Comparison of ENCODE assay signal across 17 cellular contexts in the genomic region with DNA sequence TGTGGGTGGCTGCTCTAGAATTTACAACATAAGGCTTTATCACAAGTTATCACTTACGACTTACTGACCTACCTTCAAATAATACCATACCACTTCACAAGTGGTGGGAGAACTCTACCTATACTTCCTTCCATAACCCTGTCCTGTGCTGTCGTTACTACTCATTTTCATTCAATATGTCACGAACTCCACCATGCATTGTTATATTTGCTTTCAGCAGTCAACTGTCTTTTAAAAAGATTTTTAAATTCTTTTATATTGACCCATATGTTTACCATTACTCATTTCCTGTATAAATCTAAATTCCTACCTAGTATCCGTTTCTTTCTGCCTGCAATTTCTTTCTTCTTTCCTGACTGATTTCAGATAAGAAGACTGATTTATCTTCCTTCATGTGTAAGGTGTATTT.
A peak's percentile ranks its signal among the peaks of the same experiment; 100 is the strongest.
DNase-seq lines count a peak whose midpoint lies in the region; ATAC-seq and FAIRE-seq lines count a peak whose summit lies in the region.
"Had no signal": no experiment of that assay in that cellular context is flagged by ENCODE, and none has a peak within 500 bp of the region (broad histone marks: within the 10 kb centered on the region; RNA-seq: fewer than 3 reads in every experiment).

No MANE protein-coding gene starts in this region.

- no peak overlapping the region for H2AFZ ChIP-seq in ACC112 (ENCODE audit: low read length, unreplicated experiment)

- peak overlapping the region; percentile 17; the same call in 1 of the 2 replicates for H3K4me3 ChIP-seq in ACC112 (ENCODE audit: low read depth, low read length)
- no peak overlapping the region for H3K4me3 ChIP-seq in SK-N-MC
- H3K4me3 ChIP-seq: MG63, vagina had no signal

- peaks cover 29% of the 10 kb centered on the region for H3K4me1 ChIP-seq in ACC112 (ENCODE audit: control insufficient read depth, insufficient read depth, low read length, unreplicated experiment)
- H3K4me1 ChIP-seq: vagina had no signal

- peak; percentile 13 for FAIRE-seq in islet of Langerhans (lab: Jason Lieb, UNC)
- FAIRE-seq: endometrium had no signal

- H3K36me3 ChIP-seq in ACC112 (ENCODE audit: insufficient read depth, low read length) (no peaks in the 10 kb centered on the region), SK-N-MC (ENCODE audit: insufficient read depth, low read length) (no peaks in the 10 kb centered on the region)
- H3K36me3 ChIP-seq: MG63, vagina had no signal

- H3K9ac ChIP-seq in SK-N-MC (ENCODE audit: insufficient read length) = no peak overlapping the region

- H3K79me2 ChIP-seq in ACC112 (ENCODE audit: control insufficient read depth, insufficient read depth, low read length, unreplicated experiment) = peaks cover 10% of the 10 kb centered on the region

- H3K27ac ChIP-seq in ACC112 (ENCODE audit: low read depth, low read length) (peak overlapping the region; percentile 54), SK-N-MC (peak overlapping the region; percentile 10; the same call in 1 of the 2 replicates)
- H3K27ac ChIP-seq: HL-60, vagina had no signal

- no peaks in the 10 kb centered on the region for H3K27me3 ChIP-seq in ACC112 (ENCODE audit: insufficient read depth, low read length)
- H3K27me3 ChIP-seq: MG63, vagina had no signal

- no peaks in the 10 kb centered on the region for H3K9me3 ChIP-seq in SK-N-MC (ENCODE audit: low read depth, low read length)
- H3K9me3 ChIP-seq: MG63, vagina had no signal

- DNase-seq in SK-N-MC (ENCODE audit: low read depth, low spot score) (no peak), GM03348 (ENCODE audit: low spot score) (no peak)
- DNase-seq: activated CD4-positive, alpha-beta T cell treated with anti-CD3 and anti-CD28 coated beads, Interleukin-2, amount 10 ng/mL, durations not matched to agents 7 days and 5 days; activated effector memory CD4-positive, alpha-beta T cell treated with Interleukin-2 at 50 U/mL for 16 hours; MG63; NCI-H345; stimulated activated CD4-positive, alpha-beta T cell treated with anti-CD3 and anti-CD28 coated beads, Interleukin-2, amount 100 ng/mL, for 24 hours; T-helper 2 cell had no signal

- ATAC-seq in GM21526 (IDR thresholded peaks at IDR 0.05; ENCODE audit: low FRiP score, unreplicated experiment) = peak; percentile 29
- ATAC-seq in HG02642 (IDR thresholded peaks at IDR 0.05; ENCODE audit: poor library complexity, unreplicated experiment) = no peak
- no peak for ATAC-seq in GM19023 (IDR thresholded peaks at IDR 0.05; ENCODE audit: unreplicated experiment)
- ATAC-seq in HG02938 (IDR thresholded peaks at IDR 0.05; ENCODE audit: unreplicated experiment) = no peak
